Comparison of ENCODE assay signal across 1 cellular context in the genomic region with DNA sequence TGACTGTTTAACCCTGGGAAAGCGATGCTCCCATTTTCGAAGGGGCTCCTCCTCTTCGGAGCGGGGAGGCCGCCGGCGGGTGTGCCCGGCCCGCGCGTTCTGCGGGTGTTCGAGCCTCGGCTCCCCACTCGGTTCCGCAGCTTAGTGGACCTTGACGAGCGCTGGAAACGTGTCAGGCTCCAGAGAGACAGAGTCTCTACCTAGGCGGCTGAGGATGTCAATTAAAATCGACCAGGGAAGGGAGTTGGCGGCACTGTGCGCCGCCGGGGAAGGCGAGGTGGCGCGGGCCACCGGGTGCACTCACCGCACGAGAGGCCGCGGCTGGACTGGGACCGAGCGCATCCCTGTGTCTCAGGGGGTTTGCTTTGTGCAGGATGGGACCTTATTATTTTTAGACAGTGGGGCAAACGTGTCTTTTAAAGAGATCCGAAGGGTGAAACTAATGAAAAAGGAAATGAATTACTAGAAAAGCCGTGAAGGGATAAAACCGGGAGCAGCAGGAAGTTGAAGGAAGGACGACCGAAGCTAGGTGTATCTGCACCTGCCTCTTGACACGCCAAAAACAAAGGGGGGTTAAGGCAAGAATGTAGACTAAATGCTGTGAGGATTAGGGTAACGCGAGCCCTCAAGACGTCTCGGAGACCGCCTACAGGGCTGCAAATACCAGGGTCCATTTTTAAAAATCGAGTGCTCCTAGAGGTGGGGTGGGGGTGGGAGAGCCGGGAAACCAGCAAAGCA.
TF ChIP-seq lines count a peak whose summit lies in the region.

No MANE protein-coding gene starts in this region.

TF ChIP-seq in H1, 55 proteins besides CTCF, POLR2A, EP300 and RAD21:
- TF ChIP-seq EZH2 (IDR thresholded peaks at IDR 0.05; ENCODE audit: low read depth, low read length, severe bottlenecking), result peak; percentile 62
- TF ChIP-seq TCF12 (IDR thresholded peaks at IDR 0.05; ENCODE audit: low read depth, low read length), result peak; percentile 62; the same call in 1 of the 2 replicates
- TF ChIP-seq BRCA1 (IDR thresholded peaks at IDR 0.05; ENCODE audit: low read depth, low read length), result no peak
- no peak for TF ChIP-seq USF2 (IDR thresholded peaks at IDR 0.05; ENCODE audit: low read length)
- peak; percentile 19 for TF ChIP-seq ASH2L (IDR thresholded peaks at IDR 0.05; ENCODE audit: low read length)
- peak; percentile 15 for TF ChIP-seq KDM4A (IDR thresholded peaks at IDR 0.05; ENCODE audit: low read depth, low read length, severe bottlenecking)
- peak; percentile 62 for TF ChIP-seq RNF2 (IDR thresholded peaks at IDR 0.05; ENCODE audit: borderline replicate concordance, low read depth, low read length, missing control alignments, poor library complexity, severe bottlenecking)
- 0 out of 2 replicates have a peak, but pooled peaks have one; percentile 3 for TF ChIP-seq SP1 (IDR thresholded peaks at IDR 0.05; ENCODE audit: low read depth, low read length)
- TF ChIP-seq HDAC2 (IDR thresholded peaks at IDR 0.05; ENCODE audit: borderline replicate concordance in 1 of 2, low read depth in 2 of 2, low read length in 2 of 2), result 0 out of 4 replicates have a peak, but pooled peaks of 1 of the 2 experiments have one; percentile 12
- TF ChIP-seq TEAD4 (IDR thresholded peaks at IDR 0.05; ENCODE audit: low read depth, low read length), result peak; percentile 82
- no peak for TF ChIP-seq RFX5 (IDR thresholded peaks at IDR 0.05; ENCODE audit: borderline replicate concordance, low read depth, low read length)
- peak; percentile 71 for TF ChIP-seq SUZ12 (IDR thresholded peaks at IDR 0.05; ENCODE audit: low read length)
- TF ChIP-seq TAF1 (IDR thresholded peaks at IDR 0.05; ENCODE audit: low read depth, low read length), result 0 out of 2 replicates have a peak, but pooled peaks have one; percentile 25
